ENCODE assay signal across 8 cellular contexts in genomic region chr10:114044251-114045070, GRCh38. TPM values are rescaled to one million over a fixed set of nuclear protein-coding genes. Genes with fewer than 3 reads are reported as not detected.
DNase-seq lines count a peak whose midpoint lies in the region; ATAC-seq and TF ChIP-seq lines count a peak whose summit lies in the region.

No MANE protein-coding gene starts in this region.

- no peak for TF ChIP-seq CTCF in esophagus squamous epithelium (IDR thresholded peaks at IDR 0.05)
- TF ChIP-seq CTCF in parathyroid adenoma (IDR thresholded peaks at IDR 0.05): no peak

- WGBS in esophagus squamous epithelium, 2 donors: 38% methylated on average over 28 of the region's 98 CpGs; no CpG with 5 or more reads in 1 of the 2 donors

- no peak overlapping the region for H2AFZ ChIP-seq in parathyroid adenoma

- intact Hi-C loops in esophagus squamous epithelium (cut with DNase I): no loop called here

- ATAC-seq in GM21447 (IDR thresholded peaks at IDR 0.05; ENCODE audit: unreplicated experiment) (no peak), HG03520 (IDR thresholded peaks at IDR 0.05; ENCODE audit: unreplicated experiment) (no peak)

- no peak overlapping the region for H3K9ac ChIP-seq in parathyroid adenoma

- TF ChIP-seq POLR2A in esophagus squamous epithelium (IDR thresholded peaks at IDR 0.05): no peak

- DNase-seq in D341Med (ENCODE audit: low spot score) (peak; percentile 25), NCI-H69 (lab: John Stamatoyannopoulos, UW) (peak; percentile 44), esophagus squamous epithelium (lab: John Stamatoyannopoulos, UW) (no peak), NCI-H345 treated with DMSO at 0.1 percent for 48 hours (lab: John Stamatoyannopoulos, UW; ENCODE audit: unreplicated experiment) (no peak), NCI-H524 treated with DMSO at 0.1 percent for 48 hours (lab: John Stamatoyannopoulos, UW) (no peak)

- no peaks in the 10 kb centered on the region for H3K36me3 ChIP-seq in esophagus squamous epithelium
- H3K36me3 ChIP-seq in parathyroid adenoma (ENCODE audit: control insufficient read depth, insufficient read depth, low read length): no peaks in the 10 kb centered on the region

- H3K4me1 ChIP-seq in esophagus squamous epithelium (peaks cover 9 to 38% (median 15%) of the 10 kb centered on the region in 3 donors), parathyroid adenoma (no peaks in the 10 kb centered on the region)

- H3K4me2 ChIP-seq in parathyroid adenoma (ENCODE audit: low read length): peak overlapping the region; percentile 57

- H3K27ac ChIP-seq in esophagus squamous epithelium: peak overlapping the region; percentile 60 to 90 (median 74)
- H3K27ac ChIP-seq in parathyroid adenoma: no peak overlapping the region

- peaks cover 0 to 99% (median 4%) of the 10 kb centered on the region in 4 donors for H3K27me3 ChIP-seq in esophagus squamous epithelium
- no peaks in the 10 kb centered on the region for H3K27me3 ChIP-seq in parathyroid adenoma (ENCODE audit: control insufficient read depth, insufficient read depth, low read length)

- H3K9me3 ChIP-seq in esophagus squamous epithelium (no peaks in the 10 kb centered on the region), parathyroid adenoma (ENCODE audit: control insufficient read depth, low read length) (no peaks in the 10 kb centered on the region)

- H3K4me3 ChIP-seq in esophagus squamous epithelium (peak overlapping the region; percentile 36 to 72 (median 59)), parathyroid adenoma (ENCODE audit: low read depth, low read length) (peak overlapping the region; percentile 14)

- H3K79me2 ChIP-seq in parathyroid adenoma: no peaks in the 10 kb centered on the region

RNA-seq across cellular contexts. Expression of gene ADRB1, which starts 0.8 kb away (rescaled TPM):
- 1 to 10 TPM in 1 of 4 donors, under 1 TPM in 2, not detected in 1; 0.18 to 1.1 (median 0.27) TPM for total RNA-seq in esophagus squamous epithelium

Comparison
In these comparisons a context has a peak if more than half of its experiments do, and no peak if none do; other contexts are left out.
1. DNase-seq: peak in D341Med (single experiment) and NCI-H69 (single experiment); none in esophagus squamous epithelium (single experiment), NCI-H345 treated with DMSO at 0.1 percent for 48 hours (single experiment) and NCI-H524 treated with DMSO at 0.1 percent for 48 hours (single experiment).